In genomic region chr20:10671221-10671849, GRCh38 we compare ENCODE assay signal across 1 cellular context.
TF ChIP-seq lines count a peak whose summit lies in the region.

No MANE protein-coding gene starts in this region.

TF ChIP-seq in GM23338, 12 proteins besides CTCF, POLR2A, EP300 and RAD21 (continued from another document):
- TF ChIP-seq ZNF462 (CRISPR knock-in tag; IDR thresholded peaks at IDR 0.05) (no peak), EZH2 (IDR thresholded peaks at IDR 0.05; ENCODE audit: low read depth, unreplicated experiment) (no peak)
TF ChIP-seq in GM23338: peak in this region for 0.
